Comparison of ENCODE assay signal across 8 cellular contexts in genomic region chr20:62359491-62360121, GRCh38. TPM values are rescaled to one million over a fixed set of nuclear protein-coding genes. Genes with fewer than 3 reads are reported as not detected.
DNase-seq lines count a peak whose midpoint lies in the region; ATAC-seq and TF ChIP-seq lines count a peak whose summit lies in the region.
"Had no signal": no experiment of that assay in that cellular context is flagged by ENCODE, and none has a peak within 500 bp of the region (broad histone marks: within the 10 kb centered on the region; RNA-seq: fewer than 3 reads in every experiment).

No MANE protein-coding gene starts in this region.

- DNase-seq in NCI-H226 (peak; percentile 95), dorsolateral prefrontal cortex (no peak), upper lobe of left lung (peak; percentile 55 to 86), DMS79 treated with DMSO at 0.1 percent for 48 hours (lab: John Stamatoyannopoulos, UW) (no peak)
- DNase-seq in activated CD4-positive, alpha-beta memory T cell treated with anti-CD3 and anti-CD28 coated beads for 36 hours: no peak

- no peak for TF ChIP-seq CTCF in dorsolateral prefrontal cortex (IDR thresholded peaks at IDR 0.05 in 54 of 56, conservative IDR thresholded peaks at IDR 0.05 in 2 of 56; ENCODE audit: low read depth in 1 of 56, partially characterized antibody in 56 of 56)
- no peak for TF ChIP-seq CTCF in liver (IDR thresholded peaks at IDR 0.05; ENCODE audit: low read depth, low read length, missing input control)
- TF ChIP-seq CTCF in upper lobe of left lung (IDR thresholded peaks at IDR 0.05): no peak

- CTCF ChIA-PET in activated CD4-positive, alpha-beta memory T cell treated with anti-CD3 and anti-CD28 coated beads for 36 hours (lab: Charles Lee): no interaction called here

- no peak for TF ChIP-seq RAD21 in liver (IDR thresholded peaks at IDR 0.05)

- H3K27ac ChIP-seq in dorsolateral prefrontal cortex: peak overlapping the region in 54 of 59 donors; percentile 15 to 96 (median 88)
- peak overlapping the region; percentile 82 to 86 for H3K27ac ChIP-seq in liver (ENCODE audit: low read depth in 1 of 2, low read length in 2 of 2)
- peak overlapping the region; percentile 91 to 98 (median 94) for H3K27ac ChIP-seq in upper lobe of left lung

- H3K36me3 ChIP-seq in liver (ENCODE audit: control insufficient read depth in 4 of 4, insufficient read depth in 3 of 4, low read depth in 1 of 4, low read length in 3 of 4): peaks cover 0 to 2% (median 0%) of the 10 kb centered on the region in 4 donors
- peaks cover 0 to 19% (median 0%) of the 10 kb centered on the region in 4 donors for H3K36me3 ChIP-seq in upper lobe of left lung

- H3K4me3 ChIP-seq in dorsolateral prefrontal cortex (no peak overlapping the region), liver (ENCODE audit: low read depth in 1 of 3, low read length in 3 of 3) (no peak overlapping the region), upper lobe of left lung (peak overlapping the region in 1 of 4 donors; percentile 31)

- no peak overlapping the region for H3K27ac Mint-ChIP-seq in activated CD4-positive, alpha-beta memory T cell treated with anti-CD3 and anti-CD28 coated beads for 36 hours
- H3K27ac Mint-ChIP-seq: activated T-helper 17 cell treated with anti-CD3 and anti-CD28 coated beads, Interleukin-2, amount 50 U/mL, for 72 hours had no signal

- intact Hi-C loops in dorsolateral prefrontal cortex (cut with DNase I): no loop called here
- intact Hi-C loops in activated CD4-positive, alpha-beta memory T cell treated with anti-CD3 and anti-CD28 coated beads for 36 hours (cut with micrococcal nuclease): no loop called here

- H3K4me1 ChIP-seq in liver (ENCODE audit: control insufficient read depth in 4 of 4, insufficient read depth in 4 of 4, low read length in 3 of 4): peaks cover 53 to 85% (median 69%) of the 10 kb centered on the region in 4 donors
- H3K4me1 ChIP-seq in upper lobe of left lung: peaks cover 94 to 96% (median 95%) of the 10 kb centered on the region in 4 donors

- peak; percentile 56 to 96 (median 90) for TF ChIP-seq EP300 in upper lobe of left lung (IDR thresholded peaks at IDR 0.05)

- no peak for TF ChIP-seq POLR2A in upper lobe of left lung (IDR thresholded peaks at IDR 0.05)

- H3K27me3 Mint-ChIP-seq in activated CD4-positive, alpha-beta memory T cell treated with anti-CD3 and anti-CD28 coated beads for 36 hours: peaks cover 11% of the 10 kb centered on the region

- H3K4me1 Mint-ChIP-seq in activated CD4-positive, alpha-beta memory T cell treated with anti-CD3 and anti-CD28 coated beads for 36 hours (ENCODE audit: low read depth): no peaks in the 10 kb centered on the region
- H3K4me1 Mint-ChIP-seq: activated T-helper 17 cell treated with anti-CD3 and anti-CD28 coated beads, Interleukin-2, amount 50 U/mL, for 72 hours had no signal

- WGBS in liver: 77% methylated on average over 25 of the region's 25 CpGs
- 65 to 69% methylated on average over 15 to 23 of the region's 25 CpGs for WGBS in upper lobe of left lung, 2 donors

- no peaks in the 10 kb centered on the region for H3K9me3 Mint-ChIP-seq in activated CD4-positive, alpha-beta memory T cell treated with anti-CD3 and anti-CD28 coated beads for 36 hours
- H3K9me3 Mint-ChIP-seq: activated T-helper 17 cell treated with anti-CD3 and anti-CD28 coated beads, Interleukin-2, amount 50 U/mL, for 72 hours had no signal

- ATAC-seq in upper lobe of left lung (ENCODE audit: low FRiP score in 2 of 2) (peak in 1 of 2 donors; percentile 1), GM19397 (IDR thresholded peaks at IDR 0.05; ENCODE audit: unreplicated experiment) (no peak)
- ATAC-seq: activated T-helper 17 cell treated with anti-CD3 and anti-CD28 coated beads, Interleukin-2, amount 50 U/mL, for 72 hours had no signal

- H3K9me3 ChIP-seq in liver (ENCODE audit: control insufficient read depth in 4 of 4, low read length in 3 of 4): no peaks in the 10 kb centered on the region
- no peaks in the 10 kb centered on the region for H3K9me3 ChIP-seq in upper lobe of left lung

- H3K4me3 Mint-ChIP-seq in activated CD4-positive, alpha-beta memory T cell treated with anti-CD3 and anti-CD28 coated beads for 36 hours: no peak overlapping the region
- H3K4me3 Mint-ChIP-seq: activated T-helper 17 cell treated with anti-CD3 and anti-CD28 coated beads, Interleukin-2, amount 50 U/mL, for 72 hours had no signal

- H3K27me3 ChIP-seq in dorsolateral prefrontal cortex (no peaks in the 10 kb centered on the region), liver (ENCODE audit: control insufficient read depth in 4 of 4, insufficient read depth in 4 of 4, low read length in 3 of 4) (no peaks in the 10 kb centered on the region), upper lobe of left lung (no peaks in the 10 kb centered on the region)

- POLR2A ChIA-PET in activated CD4-positive, alpha-beta memory T cell treated with anti-CD3 and anti-CD28 coated beads for 36 hours (lab: Charles Lee): no interaction called here

- no peaks in the 10 kb centered on the region for H3K36me3 Mint-ChIP-seq in activated CD4-positive, alpha-beta memory T cell treated with anti-CD3 and anti-CD28 coated beads for 36 hours

- H3K9ac ChIP-seq in liver (ENCODE audit: low read depth in 1 of 2, low read length in 2 of 2): no peak overlapping the region

TF ChIP-seq in liver, 16 proteins besides CTCF, POLR2A, EP300 and RAD21:
- TF ChIP-seq NR2F2 (IDR thresholded peaks at IDR 0.05) (peak; percentile 56), ZBTB33 (IDR thresholded peaks at IDR 0.05) (no peak)

RNA-seq across cellular contexts. Expression of gene LAMA5, which starts 7.5 kb away (rescaled TPM):
- 100 to 1,000 TPM in 30 of 120 experiments, 10 to 100 TPM in 90; 31.1 to 179 (median 80.7) TPM for total RNA-seq in dorsolateral prefrontal cortex
- total RNA-seq in liver: 10 to 100 TPM in 1 of 2 donors, 1 to 10 TPM in 1; 3.6 to 40.2 TPM
- polyA plus RNA-seq in liver: 10 to 100 TPM; 13.4 to 13.9 TPM
- 1,000 to 10,000 TPM in 1 of 6 donors, 100 to 1,000 TPM in 5; 176 to 1,019 (median 307) TPM for total RNA-seq in upper lobe of left lung
- 1 to 10 TPM in 1 of 2 experiments, under 1 TPM in 1; 0.78 to 1.1 TPM for total RNA-seq in activated CD4-positive, alpha-beta memory T cell treated with anti-CD3 and anti-CD28 coated beads for 36 hours

RNA-seq across cellular contexts. Expression of gene RPS21, which starts 27.3 kb away (rescaled TPM):
- 100 to 1,000 TPM; 411 to 983 (median 581) TPM for total RNA-seq in dorsolateral prefrontal cortex
- total RNA-seq in liver: 100 to 1,000 TPM; 378 to 499 TPM
- 1,000 to 10,000 TPM in 1 of 2 donors, 100 to 1,000 TPM in 1; 278 to 1,588 TPM for polyA plus RNA-seq in liver
- total RNA-seq in upper lobe of left lung: 1,000 to 10,000 TPM in 3 of 6 donors, 100 to 1,000 TPM in 2, 10 to 100 TPM in 1; 94.6 to 1,381 (median 998) TPM
- 1,000 to 10,000 TPM; 2,488 to 2,529 TPM for total RNA-seq in activated CD4-positive, alpha-beta memory T cell treated with anti-CD3 and anti-CD28 coated beads for 36 hours

RNA-seq across cellular contexts. Expression of gene CABLES2, which starts 47.5 kb away (rescaled TPM):
- total RNA-seq in dorsolateral prefrontal cortex: 10 to 100 TPM in 99 of 120 experiments, 1 to 10 TPM in 21; 7.0 to 18.7 (median 11.9) TPM
- total RNA-seq in liver: 1 to 10 TPM; 2.0 to 3.2 TPM
- 1 to 10 TPM in 1 of 2 donors, under 1 TPM in 1; 0.92 to 2.0 TPM for polyA plus RNA-seq in liver
- 1 to 10 TPM; 2.2 to 5.2 (median 4.0) TPM for total RNA-seq in upper lobe of left lung
- 1 to 10 TPM; 7.8 to 8.2 TPM for total RNA-seq in activated CD4-positive, alpha-beta memory T cell treated with anti-CD3 and anti-CD28 coated beads for 36 hours

RNA-seq across cellular contexts. Expression of gene ADRM1, which starts 56.8 kb away (rescaled TPM):
- total RNA-seq in dorsolateral prefrontal cortex (10 to 100 TPM; 41.7 to 76.3 (median 60.3) TPM), liver (10 to 100 TPM; 45.3 to 70.9 TPM), upper lobe of left lung (100 to 1,000 TPM in 2 of 6 donors, 10 to 100 TPM in 4; 57.6 to 158 (median 91.6) TPM)
- 10 to 100 TPM; 83.8 to 91.0 TPM for polyA plus RNA-seq in liver
- total RNA-seq in activated CD4-positive, alpha-beta memory T cell treated with anti-CD3 and anti-CD28 coated beads for 36 hours: 100 to 1,000 TPM in 1 of 2 experiments, 10 to 100 TPM in 1; 98.6 to 101 TPM

Comparison
In these comparisons a context has a peak if more than half of its experiments do, and no peak if none do; other contexts are left out.
1. DNase-seq: peak in NCI-H226 (single experiment) and upper lobe of left lung (2 of 2); none in dorsolateral prefrontal cortex (0 of 10), DMS79 treated with DMSO at 0.1 percent for 48 hours (single experiment) and activated CD4-positive, alpha-beta memory T cell treated with anti-CD3 and anti-CD28 coated beads for 36 hours (single experiment).
2. Peak in every context shown above with its lines, with median percentiles within 50 percentile points of each other: H3K27ac ChIP-seq.